Comparison of ENCODE assay signal across 9 cellular contexts in genomic region chrX:71095033-71095432, GRCh38. TPM values are rescaled to one million over a fixed set of nuclear protein-coding genes. Genes with fewer than 3 reads are reported as not detected.
DNase-seq lines count a peak whose midpoint lies in the region; ATAC-seq and TF ChIP-seq lines count a peak whose summit lies in the region.
"Had no signal": no experiment of that assay in that cellular context is flagged by ENCODE, and none has a peak within 500 bp of the region (broad histone marks: within the 10 kb centered on the region; RNA-seq: fewer than 3 reads in every experiment).

No MANE protein-coding gene starts in this region.

- H3K4me1 ChIP-seq in mesodermal cell (ENCODE audit: control insufficient read depth, insufficient read depth, low read length, poor library complexity, severe bottlenecking) = peaks cover 3% of the 10 kb centered on the region

- peak overlapping the region; percentile 86 for H3K27ac Mint-ChIP-seq in stimulated activated naive CD8-positive, alpha-beta T cell treated with anti-CD3 and anti-CD28 coated beads, Interleukin-15, Interleukin-2, amounts not matched to agents 100 ng/mL and 50 ng/mL, for 24 hours

- H3K36me3 Mint-ChIP-seq in stimulated activated naive CD8-positive, alpha-beta T cell treated with anti-CD3 and anti-CD28 coated beads, Interleukin-15, Interleukin-2, amounts not matched to agents 100 ng/mL and 50 ng/mL, for 24 hours (ENCODE audit: low read depth) = no peaks in the 10 kb centered on the region

- in situ Hi-C loops in astrocyte of the spinal cord (cut with HindIII; ENCODE audit: low sequenced_read_pairs) = no loop called here

- 25 to 31% methylated on average over 3 of the region's 6 CpGs for WGBS in mesodermal cell (ENCODE audit: insufficient coverage in 2 of 2), 2 experiments

- no peaks in the 10 kb centered on the region for H3K27me3 Mint-ChIP-seq in stimulated activated naive CD8-positive, alpha-beta T cell treated with anti-CD3 and anti-CD28 coated beads, Interleukin-15, Interleukin-2, amounts not matched to agents 100 ng/mL and 50 ng/mL, for 24 hours

- H3K4me3 ChIP-seq in astrocyte of the spinal cord (ENCODE audit: low read depth, low read length) (peak overlapping the region; percentile 58), mesodermal cell (ENCODE audit: extremely low read depth, insufficient read depth, low read length, poor library complexity, severe bottlenecking) (peak overlapping the region; percentile 49)
- H3K4me3 ChIP-seq: lung had no signal

- ATAC-seq in stimulated activated naive CD8-positive, alpha-beta T cell treated with anti-CD3 and anti-CD28 coated beads, Interleukin-15, Interleukin-2, amounts not matched to agents 100 U/mL and 50 U/mL, for 24 hours = no peak
- no peak for ATAC-seq in HG02623 (IDR thresholded peaks at IDR 0.05; ENCODE audit: unreplicated experiment)

- no peaks in the 10 kb centered on the region for H3K9me3 Mint-ChIP-seq in stimulated activated naive CD8-positive, alpha-beta T cell treated with anti-CD3 and anti-CD28 coated beads, Interleukin-15, Interleukin-2, amounts not matched to agents 100 ng/mL and 50 ng/mL, for 24 hours

- H3K9me3 ChIP-seq in mesodermal cell (ENCODE audit: control insufficient read depth, low read length) = no peaks in the 10 kb centered on the region

- TF ChIP-seq CTCF in astrocyte of the spinal cord (IDR thresholded peaks at IDR 0.05; ENCODE audit: low read depth, low read length) = no peak

- peak overlapping the region; percentile 97 for H3K4me3 Mint-ChIP-seq in stimulated activated naive CD8-positive, alpha-beta T cell treated with anti-CD3 and anti-CD28 coated beads, Interleukin-15, Interleukin-2, amounts not matched to agents 100 ng/mL and 50 ng/mL, for 24 hours

- no peaks in the 10 kb centered on the region for H3K36me3 ChIP-seq in mesodermal cell (ENCODE audit: control insufficient read depth, insufficient read depth, low read length)

- DNase-seq in stimulated activated naive CD8-positive, alpha-beta T cell treated with anti-CD3 and anti-CD28 coated beads, Interleukin-15, Interleukin-2, amounts not matched to agents 100 U/mL and 50 U/mL, for 24 hours = no peak
- no peak for DNase-seq in astrocyte of the spinal cord (ENCODE audit: low read depth, low spot score)
- no peak for DNase-seq in NCI-H1092 treated with DMSO at 0.1 percent for 48 hours (lab: John Stamatoyannopoulos, UW)
- DNase-seq in GM03348 (ENCODE audit: low spot score) = no peak
- DNase-seq in SK-N-DZ (ENCODE audit: low spot score) = no peak

- H3K4me1 Mint-ChIP-seq in stimulated activated naive CD8-positive, alpha-beta T cell treated with anti-CD3 and anti-CD28 coated beads, Interleukin-15, Interleukin-2, amounts not matched to agents 100 ng/mL and 50 ng/mL, for 24 hours (ENCODE audit: low read depth) = peaks cover 25% of the 10 kb centered on the region

- H3K27ac ChIP-seq in mesodermal cell (ENCODE audit: low read depth, low read length, severe bottlenecking) = no peak overlapping the region

RNA-seq across cellular contexts. Expression of gene FOXO4, which starts 0.6 kb away (rescaled TPM):
- polyA plus RNA-seq in mesodermal cell (2013, experiment 1 of 2) = 12.7 TPM
- 12.7 TPM for polyA plus RNA-seq in mesodermal cell (2013, experiment 2 of 2)
- polyA plus RNA-seq in SK-N-DZ (2014; cell fraction: cytosol; rRNA removed) = 10.5 and 10.7 TPM in 2 replicates
- polyA plus RNA-seq in SK-N-DZ (2014; cell fraction: nucleus; rRNA removed) = 7.4 and 10.3 TPM in 2 replicates

RNA-seq across cellular contexts. Expression of gene CXorf65, which starts 11.5 kb away (rescaled TPM):
- polyA plus RNA-seq in mesodermal cell (2013, experiment 1 of 2) = not detected
- polyA plus RNA-seq in mesodermal cell (2013, experiment 2 of 2) = not detected
- not detected in 2 replicates for polyA plus RNA-seq in SK-N-DZ (2014; cell fraction: cytosol; rRNA removed)
- polyA plus RNA-seq in SK-N-DZ (2014; cell fraction: nucleus; rRNA removed) = not detected in 2 replicates

RNA-seq across cellular contexts. Expression of gene IL2RG, which starts 16.3 kb away (rescaled TPM):
- not detected for polyA plus RNA-seq in mesodermal cell (2013, experiment 1 of 2)
- not detected for polyA plus RNA-seq in mesodermal cell (2013, experiment 2 of 2)
- polyA plus RNA-seq in SK-N-DZ (2014; cell fraction: cytosol; rRNA removed) = not detected in 2 replicates
- polyA plus RNA-seq in SK-N-DZ (2014; cell fraction: nucleus; rRNA removed) = 0.94 TPM in 1 of 2 replicates, not detected in the other

RNA-seq across cellular contexts. Expression of gene MED12, which starts 23.4 kb away (rescaled TPM):
- 45.9 TPM for polyA plus RNA-seq in mesodermal cell (2013, experiment 1 of 2)
- polyA plus RNA-seq in mesodermal cell (2013, experiment 2 of 2) = 40.5 TPM
- polyA plus RNA-seq in SK-N-DZ (2014; cell fraction: cytosol; rRNA removed) = 19.6 and 29.4 TPM in 2 replicates
- 31.4 and 103 TPM in 2 replicates for polyA plus RNA-seq in SK-N-DZ (2014; cell fraction: nucleus; rRNA removed)

RNA-seq across cellular contexts. Expression of gene SNX12, which starts 26.9 kb away (rescaled TPM):
- 47.9 TPM for polyA plus RNA-seq in mesodermal cell (2013, experiment 1 of 2)
- 50.6 TPM for polyA plus RNA-seq in mesodermal cell (2013, experiment 2 of 2)
- polyA plus RNA-seq in SK-N-DZ (2014; cell fraction: cytosol; rRNA removed) = 49.3 and 64.5 TPM in 2 replicates
- polyA plus RNA-seq in SK-N-DZ (2014; cell fraction: nucleus; rRNA removed) = 15.0 and 34.3 TPM in 2 replicates
